Comparison of ENCODE assay signal across 24 cellular contexts in genomic region chr11:122268601-122269130, GRCh38.
"Had no signal": no experiment of that assay in that cellular context is flagged by ENCODE, and none has a peak within 500 bp of the region (broad histone marks: within the 10 kb centered on the region; RNA-seq: fewer than 3 reads in every experiment).

No MANE protein-coding gene starts in this region.

- FAIRE-seq: frontal cortex, islet of Langerhans had no signal

- DNase-seq: activated CD4-positive, alpha-beta memory T cell treated with anti-CD3 and anti-CD28 coated beads for 36 hours; activated CD4-positive, alpha-beta T cell treated with anti-CD3 and anti-CD28 coated beads for 48 hours; activated CD8-positive, alpha-beta memory T cell treated with anti-CD3 and anti-CD28 coated beads, Interleukin-2, amount 50 U/mL, for 48 hours; activated gamma-delta T cell; activated naive CD4-positive, alpha-beta T cell treated with anti-CD3 and anti-CD28 coated beads, Interleukin-2, amount 10 ng/mL, durations not matched to agents 7 days and 5 days; activated naive CD8-positive, alpha-beta T cell treated with anti-CD3 and anti-CD28 coated beads, Interleukin-2, amount 10 ng/mL, durations not matched to agents 7 days and 5 days; activated T-cell treated with anti-CD3 and anti-CD28 coated beads, Interleukin-2, amount 50 U/mL, for 24 hours; cerebellar nuclear complex; colonic mucosa; effector memory CD4-positive, alpha-beta T cell; glutamatergic neuron; left ventricle myocardium inferior; naive B cell; nephron progenitor cell; right lobe of liver; stimulated activated CD4-positive, alpha-beta T cell treated with anti-CD3 and anti-CD28 coated beads, Interleukin-12 subunit alpha, Interleukin-12 subunit beta, amount 100 ng/mL, for 4 hours; stimulated activated CD4-positive, alpha-beta T cell treated with anti-CD3 and anti-CD28 coated beads, Interleukin-4, amount 100 ng/mL, for 1 hour; stimulated activated naive CD8-positive, alpha-beta T cell treated with anti-CD3 and anti-CD28 coated beads, Interleukin-15, Interleukin-2, amounts not matched to agents 100 U/mL and 50 U/mL, for 24 hours; T1000; testis; trophoblast cell; WERI-Rb-1 had no signal
